12 cellular contexts compared by ENCODE assay signal in the genomic region with DNA sequence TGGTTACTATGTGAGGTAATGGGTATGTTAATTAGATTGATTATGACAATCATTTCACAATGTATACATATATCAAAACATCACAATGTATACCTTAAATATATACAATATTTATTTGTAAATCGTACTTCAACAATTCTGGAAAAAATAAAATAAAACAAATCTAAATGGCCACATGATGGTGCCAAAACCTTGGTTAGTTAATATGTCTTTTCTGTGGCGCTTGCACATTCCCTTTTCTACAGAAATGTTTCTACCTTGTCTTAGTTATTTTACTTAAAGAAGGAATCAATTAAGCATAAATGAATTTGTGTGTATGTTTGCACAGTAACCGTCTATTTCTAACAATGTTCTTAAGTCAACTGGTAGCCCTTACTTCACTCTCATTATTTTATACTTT. TPM values are rescaled to one million over a fixed set of nuclear protein-coding genes. Genes with fewer than 3 reads are reported as not detected.
DNase-seq lines count a peak whose midpoint lies in the region; ATAC-seq and TF ChIP-seq lines count a peak whose summit lies in the region.
"Had no signal": no experiment of that assay in that cellular context is flagged by ENCODE, and none has a peak within 500 bp of the region (broad histone marks: within the 10 kb centered on the region; RNA-seq: fewer than 3 reads in every experiment).

No MANE protein-coding gene starts in this region.

- intact Hi-C loops in A673 (cut with micrococcal nuclease; ENCODE audit: unreplicated experiment) (loop anchor here (10.0 kb wide), 1 partner anchor 1281 kb away; no protein-coding TSS in a partner anchor), body of pancreas (cut with DNase I) (no loop called here), left lung (cut with DNase I) (no loop called here), spleen (cut with DNase I; ENCODE audit: low total_unique reads) (no loop called here)

- ATAC-seq in body of pancreas = no peak
- ATAC-seq in left lung = peak; percentile 40
- no peak for ATAC-seq in GM21723 (IDR thresholded peaks at IDR 0.05; ENCODE audit: unreplicated experiment)
- no peak for ATAC-seq in GM18873 (IDR thresholded peaks at IDR 0.05; ENCODE audit: low FRiP score, unreplicated experiment)
- ATAC-seq: sciatic nerve had no signal

- TF ChIP-seq POLR2A in body of pancreas (IDR thresholded peaks at IDR 0.05) (no peak), spleen (IDR thresholded peaks at IDR 0.05) (no peak)

- WGBS in body of pancreas, 2 donors = 25 to 29% methylated on average over 3 of the region's 3 CpGs
- 51 to 69% (median 65%) methylated on average over 3 of the region's 3 CpGs for WGBS in spleen, 5 donors

- peak; percentile 44; the same call in 1 of the 2 replicates for TF ChIP-seq CTCF in A673 (conservative IDR thresholded peaks at IDR 0.05; ENCODE audit: low read depth, low read length)
- TF ChIP-seq CTCF in body of pancreas (IDR thresholded peaks at IDR 0.05) = peak in 4 of 7 experiments; percentile 20 to 26 (median 22)
- TF ChIP-seq CTCF in left lung (IDR thresholded peaks at IDR 0.05) = no peak
- TF ChIP-seq CTCF in spleen (IDR thresholded peaks at IDR 0.05 in 8 of 11, conservative IDR thresholded peaks at IDR 0.05 in 3 of 11) = peak in 1 of 11 experiments; percentile 5

- CTCF ChIA-PET in A673 (lab: Charles Lee) = no interaction called here

- in situ Hi-C loops in KBM-7 (cut with MboI; ENCODE audit: low pct_unique_long_range_greater_than_20kb, low sequenced_read_pairs) = no loop called here

- H3K4me1 ChIP-seq in A673 (ENCODE audit: insufficient read depth, low read length, poor library complexity, severe bottlenecking) (no peaks in the 10 kb centered on the region), body of pancreas (no peaks in the 10 kb centered on the region), left lung (no peaks in the 10 kb centered on the region), spleen (no peaks in the 10 kb centered on the region)

- H3K27ac ChIP-seq in A673 (ENCODE audit: low read depth, low read length, poor library complexity, severe bottlenecking) (no peak overlapping the region), body of pancreas (no peak overlapping the region), left lung (no peak overlapping the region), spleen (no peak overlapping the region)

- H3K36me3 ChIP-seq in A673 (ENCODE audit: insufficient read depth, low read length, poor library complexity, severe bottlenecking) (no peaks in the 10 kb centered on the region), body of pancreas (replicated peaks in 1 of 2; ENCODE audit: insufficient read depth in 1 of 2, low read depth in 2 of 2) (no peaks in the 10 kb centered on the region), left lung (no peaks in the 10 kb centered on the region), spleen (no peaks in the 10 kb centered on the region)

- H3K9me3 ChIP-seq in A673 (ENCODE audit: low read depth, low read length, poor library complexity, severe bottlenecking) = no peaks in the 10 kb centered on the region
- no peaks in the 10 kb centered on the region for H3K9me3 ChIP-seq in body of pancreas
- peaks cover 0 to 1% of the 10 kb centered on the region in 2 donors for H3K9me3 ChIP-seq in left lung
- H3K9me3 ChIP-seq in spleen = peaks cover 0 to 5% (median 3%) of the 10 kb centered on the region in 8 donors

- H3K4me3 ChIP-seq in A673 (ENCODE audit: low read depth, low read length, poor library complexity, severe bottlenecking) (no peak overlapping the region), body of pancreas (no peak overlapping the region), left lung (no peak overlapping the region), spleen (no peak overlapping the region)

- BruUV-seq in A673 (replicated peaks; lab: Mats Ljungman, UMichigan) = no TSS peak

- no peak for DNase-seq in A673 (ENCODE audit: low spot score)
- peak; percentile 34 for DNase-seq in KBM-7
- no peak for DNase-seq in body of pancreas
- no peak for DNase-seq in left lung
- no peak for DNase-seq in spleen
- DNase-seq in activated CD8-positive, alpha-beta memory T cell treated with anti-CD3 and anti-CD28 coated beads, Interleukin-2, amount 50 U/mL, for 48 hours = no peak
- DNase-seq: effector CD4-positive, alpha-beta T cell; hippocampal formation; NCI-H1694 had no signal

- H3K27me3 ChIP-seq in A673 (replicated peaks; ENCODE audit: insufficient read depth, low read depth, low read length, poor library complexity) (no peaks in the 10 kb centered on the region), body of pancreas (no peaks in the 10 kb centered on the region), left lung (no peaks in the 10 kb centered on the region), spleen (replicated peaks in 1 of 7) (no peaks in the 10 kb centered on the region)

- POLR2A ChIA-PET in A673 (lab: Charles Lee; ENCODE audit: low non-redundant PET) = no interaction called here

RNA-seq across cellular contexts. Expression of a gene that starts 53.4 kb away (rescaled TPM):
- 7.6 and 8.7 TPM in 2 replicates for total RNA-seq in A673 (2021)
- total RNA-seq in body of pancreas = 1 to 10 TPM; 5.3 to 7.0 TPM
- 1 to 10 TPM; 8.6 to 8.9 TPM for total RNA-seq in left lung
- total RNA-seq in spleen = 10 to 100 TPM in 3 of 7 donors, 1 to 10 TPM in 4; 6.9 to 13.2 (median 9.4) TPM
- 10 to 100 TPM; 12.9 to 18.7 (median 13.4) TPM for polyA plus RNA-seq in spleen

Comparison
In these comparisons a context has a peak if more than half of its experiments do, and no peak if none do; other contexts are left out.
1. CTCF ChIP-seq: peak in A673 (single experiment) and body of pancreas (4 of 7); none in left lung (0 of 2).